22 cellular contexts compared by ENCODE assay signal in genomic region chr19:2680808-2681207, GRCh38. TPM values are rescaled to one million over a fixed set of nuclear protein-coding genes. Genes with fewer than 3 reads are reported as not detected.
DNase-seq lines count a peak whose midpoint lies in the region; TF ChIP-seq lines count a peak whose summit lies in the region.
"Had no signal": no experiment of that assay in that cellular context is flagged by ENCODE, and none has a peak within 500 bp of the region (broad histone marks: within the 10 kb centered on the region; RNA-seq: fewer than 3 reads in every experiment).

No MANE protein-coding gene starts in this region.

- no peak for TF ChIP-seq EP300 in ovary (IDR thresholded peaks at IDR 0.05)

- 57 to 82% (median 65%) methylated on average over 11 of the region's 11 CpGs for WGBS in spleen, 5 donors
- WGBS in ovary, 3 donors = 85 to 93% (median 93%) methylated on average over 11 of the region's 11 CpGs
- WGBS in mesendoderm (ENCODE audit: extremely low coverage, insufficient coverage, low lambda C conversion rate) = no CpG with 5 or more reads among the region's 11 CpGs

- no peak overlapping the region for H3K18ac ChIP-seq in mesendoderm (ENCODE audit: low read length)

- no peaks in the 10 kb centered on the region for H3K36me3 ChIP-seq in H7 (replicated peaks; ENCODE audit: control insufficient read depth, insufficient read depth, low read length)
- H3K36me3 ChIP-seq in spleen = peaks cover 0 to 16% (median 1%) of the 10 kb centered on the region in 6 donors
- H3K36me3 ChIP-seq in ovary = no peaks in the 10 kb centered on the region
- no peaks in the 10 kb centered on the region for H3K36me3 ChIP-seq in mesendoderm (ENCODE audit: control insufficient read depth, insufficient read depth, low read length)
- H3K36me3 ChIP-seq: lower lobe of right lung, right atrium auricular region had no signal

- no peak overlapping the region for H2BK15ac ChIP-seq in mesendoderm (replicated peaks; ENCODE audit: low read depth)

- no peak overlapping the region for H3K9ac ChIP-seq in mesendoderm (ENCODE audit: low read length)

- H2BK120ac ChIP-seq in mesendoderm (ENCODE audit: low read depth, low read length) = no peak overlapping the region

- no peaks in the 10 kb centered on the region for H3K79me1 ChIP-seq in mesendoderm (ENCODE audit: low read length)

- peaks cover 0 to 80% (median 21%) of the 10 kb centered on the region in 6 donors for H3K4me1 ChIP-seq in spleen
- H3K4me1 ChIP-seq in ovary (ENCODE audit: insufficient read depth) = peaks cover 5% of the 10 kb centered on the region
- H3K4me1 ChIP-seq in mesendoderm (ENCODE audit: control insufficient read depth, low read depth, low read length) = no peaks in the 10 kb centered on the region
- H3K4me1 ChIP-seq: foreskin keratinocyte, lower lobe of right lung had no signal

- H2BK5ac ChIP-seq in mesendoderm (ENCODE audit: low read length) = no peak overlapping the region

- DNase-seq in GM12865 (ENCODE audit: low read depth) = peak; percentile 92
- DNase-seq in H7 = peak; percentile 8
- DNase-seq in spleen = no peak
- no peak for DNase-seq in ovary
- DNase-seq in LoVo (ENCODE audit: low spot score) = no peak
- no peak for DNase-seq in mesendoderm
- DNase-seq: activated CD4-positive, CD25-positive, alpha-beta regulatory T cell treated with anti-CD3 and anti-CD28 coated beads, Interleukin-2, amount 50 U/mL, for 72 hours; activated naive CD4-positive, alpha-beta T cell treated with anti-CD3 and anti-CD28 coated beads, Interleukin-2, amount 50 U/mL, for 16 hours; activated T-cell treated with anti-CD3 and anti-CD28 coated beads, Interleukin-2, amount 50 U/mL, for 48 hours; CD8-positive, alpha-beta memory T cell; foreskin keratinocyte; islet precursor cell; lower lobe of right lung; NCI-H2081 treated with DMSO at 0.1 percent for 48 hours; NCI-H510A; NK-92 treated with Interleukin-12 subunit alpha and Interleukin-12 subunit beta, amount 100 ng/mL, for 24 hours; nucleus accumbens; RPMI8226; testis had no signal

- H3K23ac ChIP-seq in mesendoderm (ENCODE audit: low read length) = no peak overlapping the region

- no peaks in the 10 kb centered on the region for H3K79me2 ChIP-seq in mesendoderm (ENCODE audit: control insufficient read depth, insufficient read depth, low read length)

- intact Hi-C loops in spleen (cut with DNase I; ENCODE audit: low total_unique reads) (no loop called here), ovary (cut with DNase I) (no loop called here)

- no peak overlapping the region for H3K4ac ChIP-seq in mesendoderm (ENCODE audit: low read depth, low read length)

- peak; percentile 58 for TF ChIP-seq POLR2A in Raji (IDR thresholded peaks at IDR 0.05; ENCODE audit: insufficient read depth, low read depth, low read length)
- no peak for TF ChIP-seq POLR2A in spleen (IDR thresholded peaks at IDR 0.05)
- TF ChIP-seq POLR2A in ovary (IDR thresholded peaks at IDR 0.05) = no peak

- H3K9me3 ChIP-seq in spleen (no peaks in the 10 kb centered on the region), ovary (no peaks in the 10 kb centered on the region)
- H3K9me3 ChIP-seq: lower lobe of right lung, right atrium auricular region, testis had no signal

- H3K27ac ChIP-seq in spleen = peak overlapping the region; percentile 43 to 92 (median 84)
- no peak overlapping the region for H3K27ac ChIP-seq in ovary
- no peak overlapping the region for H3K27ac ChIP-seq in mesendoderm (ENCODE audit: low read depth, low read length)
- H3K27ac ChIP-seq: foreskin keratinocyte, lower lobe of right lung, right atrium auricular region, testis had no signal

- H4K8ac ChIP-seq in mesendoderm (ENCODE audit: low read depth, low read length) = no peak overlapping the region

- no peak overlapping the region for H3K4me2 ChIP-seq in mesendoderm (ENCODE audit: low read length)

- no peak overlapping the region for H2AK5ac ChIP-seq in mesendoderm (ENCODE audit: low read length)

- H3K27me3 ChIP-seq in H7 (ENCODE audit: control insufficient read depth, insufficient read depth, low read length) (no peaks in the 10 kb centered on the region; the same call in 1 of the 2 replicates), spleen (replicated peaks in 1 of 7) (no peaks in the 10 kb centered on the region), ovary (no peaks in the 10 kb centered on the region), mesendoderm (ENCODE audit: insufficient read depth, low read length, poor library complexity) (no peaks in the 10 kb centered on the region)
- H3K27me3 ChIP-seq: right atrium auricular region, testis had no signal

- H3K4me3 ChIP-seq in GM12865 (ENCODE audit: low read depth, low read length) (peak overlapping the region; percentile 16; the same call in 1 of the 2 replicates), H7 (ENCODE audit: insufficient read depth, low read depth, low read length) (no peak overlapping the region), spleen (peak overlapping the region in 1 of 8 donors; percentile 15), ovary (no peak overlapping the region), mesendoderm (ENCODE audit: low read length) (no peak overlapping the region)
- H3K4me3 ChIP-seq: lower lobe of right lung, right atrium auricular region, testis had no signal

- TF ChIP-seq CTCF in GM12865 (IDR thresholded peaks at IDR 0.05; ENCODE audit: insufficient read depth, low read depth, low read length, missing control alignments) (no peak), spleen (IDR thresholded peaks at IDR 0.05 in 8 of 11, conservative IDR thresholded peaks at IDR 0.05 in 3 of 11) (no peak), ovary (IDR thresholded peaks at IDR 0.05) (no peak)

- no peak overlapping the region for H4K5ac ChIP-seq in mesendoderm (ENCODE audit: low read length)

- no peak overlapping the region for H3K56ac ChIP-seq in mesendoderm (ENCODE audit: low read length)

RNA-seq across cellular contexts. Expression of gene GNG7, which starts 21.7 kb away (rescaled TPM):
- total RNA-seq in H7 (2014; rRNA removed; shearing (Covaris generic)) = 1.1 and 1.5 TPM in 2 replicates
- 10 to 100 TPM; 17.2 to 27.5 (median 19.4) TPM for total RNA-seq in spleen
- polyA plus RNA-seq in spleen = 10 to 100 TPM; 17.3 to 34.6 (median 17.9) TPM
- total RNA-seq in ovary = 10 to 100 TPM in 5 of 7 donors, 1 to 10 TPM in 2; 4.1 to 36.3 (median 15.9) TPM
- 10 to 100 TPM in 1 of 2 donors, 1 to 10 TPM in 1; 7.8 to 12.3 TPM for polyA plus RNA-seq in ovary
- 1.2 TPM for polyA plus RNA-seq in mesendoderm (2013, experiment 1 of 2)
- polyA plus RNA-seq in mesendoderm (2013, experiment 2 of 2) = 1.2 TPM

RNA-seq across cellular contexts. Expression of gene DIRAS1, which starts 40.4 kb away (rescaled TPM):
- total RNA-seq in H7 (2014; rRNA removed; shearing (Covaris generic)) = 8.2 and 12.2 TPM in 2 replicates
- total RNA-seq in spleen (1 to 10 TPM; 2.5 to 5.6 (median 3.5) TPM), ovary (10 to 100 TPM in 1 of 7 donors, 1 to 10 TPM in 5, under 1 TPM in 1; 0.24 to 16.0 (median 8.0) TPM)
- polyA plus RNA-seq in spleen (10 to 100 TPM in 1 of 3 donors, 1 to 10 TPM in 2; 1.3 to 17.1 (median 3.6) TPM), ovary (1 to 10 TPM; 2.1 to 5.2 TPM)
- 4.4 TPM for polyA plus RNA-seq in mesendoderm (2013, experiment 1 of 2)
- 4.9 TPM for polyA plus RNA-seq in mesendoderm (2013, experiment 2 of 2)
- total RNA-seq: epithelial cell of proximal tubule had no signal
- polyA plus RNA-seq: CD8-positive, alpha-beta memory T cell had no signal

RNA-seq across cellular contexts. Expression of gene SLC39A3, which starts 59.0 kb away (rescaled TPM):
- 42.5 and 45.8 TPM in 2 replicates for total RNA-seq in H7 (2014; rRNA removed; shearing (Covaris generic))
- total RNA-seq in spleen (10 to 100 TPM; 20.3 to 33.3 (median 26.7) TPM), ovary (10 to 100 TPM; 12.2 to 40.2 (median 18.3) TPM)
- polyA plus RNA-seq in spleen (10 to 100 TPM; 19.1 to 42.6 (median 29.3) TPM), ovary (10 to 100 TPM; 11.6 to 18.2 TPM)
- 24.2 TPM for polyA plus RNA-seq in mesendoderm (2013, experiment 1 of 2)
- 25.8 TPM for polyA plus RNA-seq in mesendoderm (2013, experiment 2 of 2)

Comparison
In these comparisons a context has a peak if more than half of its experiments do, and no peak if none do; other contexts are left out.
1. DNase-seq: peak in GM12865 (single experiment) and H7 (single experiment); none in spleen (single experiment), ovary (0 of 5), LoVo (single experiment) and mesendoderm (single experiment).
2. H3K27ac ChIP-seq: peak in spleen (8 of 8); none in ovary (0 of 2) and mesendoderm (single experiment).